ENCODE assay signal across 8 cellular contexts in genomic region chr5:122844136-122844915, GRCh38. TPM values are rescaled to one million over a fixed set of nuclear protein-coding genes. Genes with fewer than 3 reads are reported as not detected.
A peak's percentile ranks its signal among the peaks of the same experiment; 100 is the strongest.
DNase-seq lines count a peak whose midpoint lies in the region; ATAC-seq, FAIRE-seq and TF ChIP-seq lines count a peak whose summit lies in the region.

No MANE protein-coding gene starts in this region.

- peak overlapping the region; percentile 84 for H3K4me2 ChIP-seq in astrocyte (ENCODE audit: low read length)

- H3K4me3 ChIP-seq in GM12864 (ENCODE audit: low read depth, low read length) (peak overlapping the region; percentile 72), astrocyte (ENCODE audit: insufficient read depth, low read depth, low read length) (peak overlapping the region; percentile 88), stomach (peak overlapping the region; percentile 73 to 98 (median 97))

- H3K4me1 ChIP-seq in astrocyte (ENCODE audit: insufficient read depth, low read length): peaks cover 17% of the 10 kb centered on the region
- peaks cover 13 to 38% (median 25%) of the 10 kb centered on the region in 4 donors for H3K4me1 ChIP-seq in stomach

- TF ChIP-seq EP300 in stomach (IDR thresholded peaks at IDR 0.05): no peak

- H3K27ac Mint-ChIP-seq in astrocyte (ENCODE audit: unreplicated experiment): peak overlapping the region; percentile 94

- FAIRE-seq in astrocyte (lab: Jason Lieb, UNC): no peak
- FAIRE-seq in islet of Langerhans (lab: Jason Lieb, UNC): peak; percentile 49

- H3K27me3 Mint-ChIP-seq in astrocyte (ENCODE audit: low read depth, unreplicated experiment): no peaks in the 10 kb centered on the region

- H3K27ac ChIP-seq in astrocyte (ENCODE audit: low read depth, low read length) (peak overlapping the region; percentile 84), stomach (peak overlapping the region; percentile 91 to 98 (median 95))

- H3K9me3 ChIP-seq in astrocyte (ENCODE audit: insufficient read depth, low read depth, low read length) (no peaks in the 10 kb centered on the region), stomach (no peaks in the 10 kb centered on the region)

- H4K20me1 ChIP-seq in astrocyte (ENCODE audit: insufficient read depth, low read length): no peaks in the 10 kb centered on the region

- WGBS in stomach, 5 donors: 15 to 27% (median 24%) methylated on average over 22 of the region's 22 CpGs

- peak overlapping the region; percentile 89 for H3K9ac ChIP-seq in astrocyte (ENCODE audit: low read length)

- H3K9me3 Mint-ChIP-seq in astrocyte (ENCODE audit: unreplicated experiment): no peaks in the 10 kb centered on the region

- H3K36me3 Mint-ChIP-seq in astrocyte (ENCODE audit: low read depth, unreplicated experiment): no peaks in the 10 kb centered on the region

- DNase-seq in GM12864 (ENCODE audit: low read depth): no peak
- DNase-seq in astrocyte (ENCODE audit: low read depth): no peak
- peak; percentile 52 for DNase-seq in stomach
- DNase-seq in NCI-H146 (lab: John Stamatoyannopoulos, UW): no peak
- DNase-seq in EL: no peak

- peaks cover 15% of the 10 kb centered on the region for H3K79me2 ChIP-seq in astrocyte (ENCODE audit: insufficient read depth, low read length)

- TF ChIP-seq CTCF in GM12864 (IDR thresholded peaks at IDR 0.05; ENCODE audit: low read depth, low read length, missing control alignments): no peak
- no peak for TF ChIP-seq CTCF in astrocyte (IDR thresholded peaks at IDR 0.05; ENCODE audit: insufficient read depth, low read depth, low read length)
- no peak for TF ChIP-seq CTCF in stomach (IDR thresholded peaks at IDR 0.05)

- peak overlapping the region; percentile 93 for H2AFZ ChIP-seq in astrocyte (ENCODE audit: low read depth, low read length)

- intact Hi-C loops in stomach (cut with DNase I; ENCODE audit: low total_unique reads): loop anchor here (10.0 kb wide), 1 partner anchor 70 kb away; the partner anchor contains the start of gene SNX2

- peak overlapping the region; percentile 92 for H3K4me3 Mint-ChIP-seq in astrocyte (ENCODE audit: unreplicated experiment)

- no peak for TF ChIP-seq POLR2A in stomach (IDR thresholded peaks at IDR 0.05)

- H3K27me3 ChIP-seq in astrocyte (ENCODE audit: insufficient read depth, low read length) (no peaks in the 10 kb centered on the region), stomach (no peaks in the 10 kb centered on the region)

- ATAC-seq in HG03378 (IDR thresholded peaks at IDR 0.05; ENCODE audit: unreplicated experiment) (peak; percentile 2), GM21825 (IDR thresholded peaks at IDR 0.05; ENCODE audit: unreplicated experiment) (no peak)

- H3K4me1 Mint-ChIP-seq in astrocyte (ENCODE audit: low read depth, unreplicated experiment): peaks cover 25% of the 10 kb centered on the region

- H3K36me3 ChIP-seq in astrocyte (ENCODE audit: insufficient read depth, low read length) (no peaks in the 10 kb centered on the region), stomach (no peaks in the 10 kb centered on the region)

RNA-seq across cellular contexts. Expression of gene SNX24, which starts 1.1 kb away (rescaled TPM):
- total RNA-seq in astrocyte: 33.7 and 44.6 TPM in 2 replicates
- 10 to 100 TPM in 4 of 5 donors, 1 to 10 TPM in 1; 1.2 to 38.5 (median 20.1) TPM for total RNA-seq in stomach
- polyA plus RNA-seq in stomach: 10 to 100 TPM in 2 of 3 donors, 1 to 10 TPM in 1; 10.0 to 21.7 (median 19.9) TPM
